Comparison of ENCODE assay signal across 23 cellular contexts in the genomic region with DNA sequence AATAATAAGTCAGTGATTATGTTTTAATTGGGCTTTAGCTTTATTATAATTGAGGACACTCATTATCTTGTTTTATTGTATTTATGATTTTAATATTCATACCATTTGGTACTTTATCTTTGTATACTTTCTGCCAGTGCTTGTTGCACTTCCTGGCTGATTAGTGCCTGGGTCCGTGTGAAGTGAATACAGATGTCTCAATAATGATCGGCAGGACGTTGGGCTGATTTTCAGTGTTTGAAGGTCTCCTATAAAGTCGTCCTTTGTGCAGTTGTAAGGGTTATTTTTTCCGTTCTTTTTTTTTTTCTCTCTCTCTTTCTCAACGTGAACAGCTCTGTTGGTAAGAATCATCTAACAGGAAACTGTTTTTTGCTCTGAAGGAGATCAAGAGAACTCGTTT.
DNase-seq lines count a peak whose midpoint lies in the region; ATAC-seq and TF ChIP-seq lines count a peak whose summit lies in the region.
"Had no signal": no experiment of that assay in that cellular context is flagged by ENCODE, and none has a peak within 500 bp of the region (broad histone marks: within the 10 kb centered on the region; RNA-seq: fewer than 3 reads in every experiment).

No MANE protein-coding gene starts in this region.

- WGBS in smooth muscle cell (ENCODE audit: low lambda C conversion rate): 46% methylated on average over 7 of the region's 7 CpGs

- TF ChIP-seq CTCF in brain (conservative IDR thresholded peaks at IDR 0.05) (no peak), smooth muscle cell (IDR thresholded peaks at IDR 0.05; ENCODE audit: borderline replicate concordance, insufficient read depth, poor library complexity, severe bottlenecking) (no peak)

- H3K27me3 Mint-ChIP-seq in brain: no peaks in the 10 kb centered on the region
- H3K27me3 Mint-ChIP-seq: CD4-positive, alpha-beta memory T cell had no signal

- H3K27ac Mint-ChIP-seq in brain: peak overlapping the region; percentile 52 to 92 (median 73)
- H3K27ac Mint-ChIP-seq: CD4-positive, alpha-beta memory T cell had no signal

- peak overlapping the region; percentile 16 to 83 (median 63) for H3K4me3 Mint-ChIP-seq in brain
- H3K4me3 Mint-ChIP-seq: CD4-positive, alpha-beta memory T cell had no signal

- no peaks in the 10 kb centered on the region for H3K27me3 ChIP-seq in smooth muscle cell (ENCODE audit: low read depth)

- H3K79me2 ChIP-seq in smooth muscle cell (ENCODE audit: low read depth): no peaks in the 10 kb centered on the region

- H3K4me1 Mint-ChIP-seq in brain: peaks cover 44% of the 10 kb centered on the region
- H3K4me1 Mint-ChIP-seq: CD4-positive, alpha-beta memory T cell had no signal

- H3K4me2 ChIP-seq in smooth muscle cell: no peak overlapping the region
- H3K4me2 ChIP-seq: A549 had no signal

- H3K9ac ChIP-seq in smooth muscle cell (ENCODE audit: low read depth): no peak overlapping the region
- H3K9ac ChIP-seq: GM23248 had no signal

- peaks cover 7% of the 10 kb centered on the region for H3K36me3 Mint-ChIP-seq in brain
- H3K36me3 Mint-ChIP-seq: CD4-positive, alpha-beta memory T cell had no signal

- no peaks in the 10 kb centered on the region for H4K20me1 ChIP-seq in smooth muscle cell (ENCODE audit: low read depth)

- peak overlapping the region; percentile 20 for H2AFZ ChIP-seq in smooth muscle cell (ENCODE audit: low read depth)
- H2AFZ ChIP-seq: GM23248 had no signal

- H3K4me3 ChIP-seq in smooth muscle cell: no peak overlapping the region
- H3K4me3 ChIP-seq: A549, GM23248 had no signal

- peaks cover 3 to 12% (median 7%) of the 10 kb centered on the region in 5 experiments for H3K9me3 Mint-ChIP-seq in brain

- H3K4me1 ChIP-seq in smooth muscle cell (ENCODE audit: low read depth): peaks cover 14% of the 10 kb centered on the region
- H3K4me1 ChIP-seq: A549 had no signal

- no peaks in the 10 kb centered on the region for H3K9me3 ChIP-seq in smooth muscle cell (replicated peaks; ENCODE audit: low read depth)
- H3K9me3 ChIP-seq: A549 had no signal

- peak; percentile 35 for DNase-seq in NCI-H146 (lab: John Stamatoyannopoulos, UW)
- peak; percentile 15 for DNase-seq in medulla oblongata (ENCODE audit: extremely low spot score)
- no peak for DNase-seq in smooth muscle cell (lab: John Stamatoyannopoulos, UW; ENCODE audit: unreplicated experiment)
- DNase-seq in NAMALWA (ENCODE audit: low spot score): no peak
- DNase-seq in stimulated activated naive CD4-positive, alpha-beta T cell treated with Interleukin-2 at 50 U/mL for 16 hours (lab: John Stamatoyannopoulos, UW): no peak
- DNase-seq in germinal center (ENCODE audit: low spot score): no peak
- DNase-seq: AML-193; C1 segment of cervical spinal cord; CD4-positive, alpha-beta memory T cell; COR-L47; GM23248; HCEC 1CT; NCI-H1092 treated with DMSO at 0.1 percent for 48 hours; NCI-H1436 treated with DMSO at 0.1 percent for 48 hours; NCI-H2029; NCI-H446 treated with DMSO at 0.1 percent for 48 hours; NCI-H526; SHP77 had no signal

- H3K36me3 ChIP-seq in smooth muscle cell (ENCODE audit: low read depth): no peaks in the 10 kb centered on the region

- no peak overlapping the region for H3K27ac ChIP-seq in smooth muscle cell (ENCODE audit: low read depth)
- H3K27ac ChIP-seq: A549, GM23248, HL-60, RWPE1 had no signal

- H3F3A ChIP-seq in smooth muscle cell (ENCODE audit: low read depth): no peaks in the 10 kb centered on the region

- no peak for ATAC-seq in GM21619 (IDR thresholded peaks at IDR 0.05; ENCODE audit: unreplicated experiment)
- ATAC-seq: A549 had no signal

Comparison
In these comparisons a context has a peak if more than half of its experiments do, and no peak if none do; other contexts are left out.
1. DNase-seq: peak in NCI-H146 (single experiment) and medulla oblongata (single experiment); none in smooth muscle cell (single experiment), NAMALWA (single experiment), stimulated activated naive CD4-positive, alpha-beta T cell treated with Interleukin-2 at 50 U/mL for 16 hours (single experiment) and germinal center (single experiment).